ENCODE assay signal across 15 cellular contexts in the genomic region with DNA sequence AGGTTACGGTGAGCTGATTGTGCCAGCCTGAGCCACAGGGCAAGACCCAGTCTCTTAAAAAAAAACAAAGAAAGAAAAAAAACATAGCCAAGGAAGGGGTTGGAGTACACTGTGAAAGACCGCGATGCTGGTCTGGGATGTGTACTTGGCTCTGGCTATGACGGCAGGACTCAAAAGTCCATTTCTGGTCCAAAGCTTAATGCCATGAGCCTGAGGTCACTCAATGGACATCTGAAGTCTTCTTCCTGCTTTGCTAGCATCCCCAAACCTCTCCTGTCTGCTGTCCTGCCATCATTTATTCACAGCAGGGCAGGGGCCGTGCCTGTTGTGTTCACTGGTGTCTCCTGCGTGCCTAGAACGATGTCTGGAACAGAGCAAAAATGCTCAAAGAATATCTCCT. TPM values are rescaled to one million over a fixed set of nuclear protein-coding genes. Genes with fewer than 3 reads are reported as not detected.
A peak's percentile ranks its signal among the peaks of the same experiment; 100 is the strongest.
DNase-seq lines count a peak whose midpoint lies in the region; ATAC-seq and TF ChIP-seq lines count a peak whose summit lies in the region.
"Had no signal": no experiment of that assay in that cellular context is flagged by ENCODE, and none has a peak within 500 bp of the region (broad histone marks: within the 10 kb centered on the region; RNA-seq: fewer than 3 reads in every experiment).

No MANE protein-coding gene starts in this region.

- H3K9me3 ChIP-seq in SK-N-MC (ENCODE audit: low read depth, low read length) (no peaks in the 10 kb centered on the region), muscle layer of duodenum (ENCODE audit: control insufficient read depth in 1 of 2, low read length in 2 of 2) (no peaks in the 10 kb centered on the region), T-helper 17 cell (ENCODE audit: control insufficient read depth, low read length, poor library complexity, severe bottlenecking) (no peaks in the 10 kb centered on the region)

- DNase-seq in SK-N-MC (ENCODE audit: low read depth, low spot score) = no peak
- no peak for DNase-seq in epithelial cell of prostate (ENCODE audit: low read depth, low spot score)
- no peak for DNase-seq in hippocampal formation (lab: John Stamatoyannopoulos, UW)
- DNase-seq in T-helper 17 cell = no peak
- no peak for DNase-seq in GM10266 (ENCODE audit: extremely low spot score)
- no peak for DNase-seq in activated CD4-positive, CD25-positive, alpha-beta regulatory T cell treated with anti-CD3 and anti-CD28 coated beads, Interleukin-2, amount 50 U/mL, for 72 hours
- DNase-seq: activated CD8-positive, alpha-beta T cell treated with anti-CD3 and anti-CD28 coated beads, Interleukin-2, amount 10 ng/mL, durations not matched to agents 7 days and 5 days; activated naive CD4-positive, alpha-beta T cell treated with Interleukin-2 at 50 U/mL for 16 hours; CD4-positive, alpha-beta T cell; GDM1; RPMI8226; stimulated activated CD4-positive, alpha-beta T cell treated with anti-CD3 and anti-CD28 coated beads, Interleukin-2, amount 100 ng/mL, for 48 hours; stimulated activated naive B cell treated with anti-CD40 and anti-IgM and Interleukin-4, amounts not matched to agents 10 μg/mL and 1 μg/mL and 100 μg/mL, for 72 hours had no signal

- H3K36me3 Mint-ChIP-seq in T-helper 17 cell (ENCODE audit: low read depth) = peaks cover 11% of the 10 kb centered on the region
- H3K36me3 Mint-ChIP-seq: stimulated activated naive B cell treated with anti-CD40 and anti-IgM and Interleukin-4, amounts not matched to agents 10 μg/mL and 1 μg/mL and 100 μg/mL, for 72 hours had no signal

- peaks cover 11% of the 10 kb centered on the region for H3K4me1 Mint-ChIP-seq in T-helper 17 cell

- peaks cover 57% of the 10 kb centered on the region for H3K27me3 Mint-ChIP-seq in T-helper 17 cell

- H3K27ac Mint-ChIP-seq in T-helper 17 cell = no peak overlapping the region
- H3K27ac Mint-ChIP-seq: activated CD8-positive, alpha-beta T cell treated with anti-CD3 and anti-CD28 coated beads, Interleukin-2, amount 10 ng/mL, durations not matched to agents 7 days and 5 days; CD4-positive, alpha-beta T cell; stimulated activated naive B cell treated with anti-CD40 and anti-IgM and Interleukin-4, amounts not matched to agents 10 μg/mL and 1 μg/mL and 100 μg/mL, for 72 hours had no signal

- H3K4me3 Mint-ChIP-seq in T-helper 17 cell = no peak overlapping the region
- H3K4me3 Mint-ChIP-seq: activated CD8-positive, alpha-beta T cell treated with anti-CD3 and anti-CD28 coated beads, Interleukin-2, amount 10 ng/mL, durations not matched to agents 7 days and 5 days; CD4-positive, alpha-beta T cell; stimulated activated naive B cell treated with anti-CD40 and anti-IgM and Interleukin-4, amounts not matched to agents 10 μg/mL and 1 μg/mL and 100 μg/mL, for 72 hours had no signal

- no peak for ATAC-seq in T-helper 17 cell
- ATAC-seq: activated CD8-positive, alpha-beta T cell treated with anti-CD3 and anti-CD28 coated beads, Interleukin-2, amount 10 ng/mL, durations not matched to agents 7 days and 5 days; stimulated activated naive B cell treated with anti-CD40 and anti-IgM and Interleukin-4, amounts not matched to agents 10 μg/mL and 1 μg/mL and 100 μg/mL, for 72 hours had no signal

- no peak overlapping the region for H3K4me3 ChIP-seq in SK-N-MC
- H3K4me3 ChIP-seq in muscle layer of duodenum (ENCODE audit: low read depth in 1 of 2, low read length in 2 of 2) = peak overlapping the region in 1 of 2 donors; percentile 26

- H3K4me1 ChIP-seq in muscle layer of duodenum (ENCODE audit: control insufficient read depth in 1 of 2, insufficient read depth in 2 of 2, low read length in 2 of 2) = peaks cover 0 to 25% of the 10 kb centered on the region in 2 donors

- 0 out of 2 replicates have a peak overlapping the region, but pooled peaks have one; percentile 51 for H3K27ac ChIP-seq in SK-N-MC
- H3K27ac ChIP-seq in epithelial cell of prostate = peak overlapping the region; percentile 4
- H3K27ac ChIP-seq in muscle layer of duodenum (ENCODE audit: low read length) = peak overlapping the region; percentile 56
- peak overlapping the region; percentile 56 for H3K27ac ChIP-seq in temporal lobe (ENCODE audit: low read depth, low read length)

- no peaks in the 10 kb centered on the region for H3K27me3 ChIP-seq in muscle layer of duodenum (ENCODE audit: low read depth, low read length)

- TF ChIP-seq CTCF in GM10266 (IDR thresholded peaks at IDR 0.05; ENCODE audit: control insufficient read depth, insufficient read depth, low read depth, missing control alignments) = no peak

- H3K36me3 ChIP-seq in SK-N-MC (ENCODE audit: insufficient read depth, low read length) (no peaks in the 10 kb centered on the region), muscle layer of duodenum (ENCODE audit: control insufficient read depth in 1 of 2, insufficient read depth in 2 of 2, low read length in 2 of 2) (no peaks in the 10 kb centered on the region)

- no peak overlapping the region for H3K9ac ChIP-seq in SK-N-MC (ENCODE audit: insufficient read length)

RNA-seq across cellular contexts. Expression of gene ARHGEF10L, which starts 1.5 kb away (rescaled TPM):
- total RNA-seq in temporal lobe = 20.9 TPM
- under 1 TPM in 1 of 2 donors, not detected in 1; 0.35 TPM for total RNA-seq in T-helper 17 cell
- total RNA-seq: activated CD8-positive, alpha-beta T cell treated with anti-CD3 and anti-CD28 coated beads, Interleukin-2, amount 10 ng/mL, durations not matched to agents 7 days and 5 days had no signal

Comparison
In these comparisons a context has a peak if more than half of its experiments do, and no peak if none do; other contexts are left out.
1. H3K27ac ChIP-seq: peak in every context shown above with its lines; median percentile 56 in muscle layer of duodenum; 56 in temporal lobe; 51 in SK-N-MC; 4 in epithelial cell of prostate.
2. RNA of gene ARHGEF10L, which starts 1.5 kb away (total RNA-seq): 20.9 TPM in temporal lobe (single experiment); 0.35 TPM in T-helper 17 cell; every median in the first group is over 10 times any median in the second.